In genomic region chr1:205528446-205528886, GRCh38 we compare ENCODE assay signal across 17 cellular contexts. TPM values are rescaled to one million over a fixed set of nuclear protein-coding genes. Genes with fewer than 3 reads are reported as not detected.
A peak's percentile ranks its signal among the peaks of the same experiment; 100 is the strongest.
DNase-seq lines count a peak whose midpoint lies in the region; TF ChIP-seq lines count a peak whose summit lies in the region.
"Had no signal": no experiment of that assay in that cellular context is flagged by ENCODE, and none has a peak within 500 bp of the region (broad histone marks: within the 10 kb centered on the region; RNA-seq: fewer than 3 reads in every experiment).

No MANE protein-coding gene starts in this region.

- H3K14ac ChIP-seq in H9 (ENCODE audit: insufficient read depth, low read length), result no peak overlapping the region

- H3K18ac ChIP-seq in H9 (ENCODE audit: insufficient read length, low read depth, low read length), result no peak overlapping the region

- no peaks in the 10 kb centered on the region for H3K36me3 ChIP-seq in A673 (ENCODE audit: insufficient read depth, low read length, poor library complexity, severe bottlenecking)
- no peaks in the 10 kb centered on the region for H3K36me3 ChIP-seq in SK-N-MC (ENCODE audit: insufficient read depth, low read length)
- peaks cover 44 to 87% (median 53%) of the 10 kb centered on the region in 3 donors for H3K36me3 ChIP-seq in tibial artery
- H3K36me3 ChIP-seq: cardiac muscle cell, ovary had no signal

- H3K56ac ChIP-seq in H9 (ENCODE audit: insufficient read length, low read depth, low read length), result no peak overlapping the region

- no peak overlapping the region for H4K91ac ChIP-seq in H9 (ENCODE audit: insufficient read length, low read depth, low read length)

- H2BK20ac ChIP-seq in H9 (ENCODE audit: low read depth, low read length, poor library complexity, severe bottlenecking), result no peak overlapping the region

- intact Hi-C loops in A673 (cut with micrococcal nuclease; ENCODE audit: unreplicated experiment) (loop anchor here (2.0 kb wide), 2 partner anchors 104 to 182 kb away; partner anchors contain the start of gene ELK4), Calu3 (cut with micrococcal nuclease; ENCODE audit: unreplicated experiment) (loop anchor here (5.0 kb wide), 1 partner anchor 64 kb away; no protein-coding TSS in a partner anchor), tibial artery (cut with DNase I; ENCODE audit: low total_unique reads) (loop anchor here (5.0 kb wide), 1 partner anchor 129 kb away; no protein-coding TSS in a partner anchor)

- peak overlapping the region; percentile 8 for H3K4me2 ChIP-seq in H9 (ENCODE audit: insufficient read depth, insufficient read length, low read length)

- H3K27me3 ChIP-seq in A673 (replicated peaks; ENCODE audit: insufficient read depth, low read depth, low read length, poor library complexity) (no peaks in the 10 kb centered on the region), H9 (ENCODE audit: insufficient read depth, low read length) (no peaks in the 10 kb centered on the region), tibial artery (no peaks in the 10 kb centered on the region)
- H3K27me3 ChIP-seq: cardiac muscle cell, ovary had no signal

- H3K9me3 Mint-ChIP-seq in H9 (no peaks in the 10 kb centered on the region), osteocyte (ENCODE audit: unreplicated experiment) (no peaks in the 10 kb centered on the region), Calu3 (ENCODE audit: low read depth, unreplicated experiment) (no peaks in the 10 kb centered on the region)
- H3K9me3 Mint-ChIP-seq: activated CD4-positive, alpha-beta T cell treated with anti-CD3 and anti-CD28 coated beads, Interleukin-2, amount 10 ng/mL, durations not matched to agents 24 days and 14 days; activated naive CD4-positive, alpha-beta T cell treated with anti-CD3 and anti-CD28 coated beads, Interleukin-2, amount 50 U/mL, for 24 hours; immature natural killer cell; mesothelial cell of epicardium; stimulated activated naive CD8-positive, alpha-beta T cell treated with anti-CD3 and anti-CD28 coated beads, Interleukin-15, amount 100 ng/mL, for 72 hours; T-helper 1 cell treated with Interleukin-12 subunit alpha and Interleukin-12 subunit beta and Interleukin-4 antibody, amounts not matched to agents 30 μg/mL and 1 μg/mL, for 36 hours had no signal

- H3K4ac ChIP-seq in H9 (ENCODE audit: low read depth, low read length), result no peak overlapping the region

- TF ChIP-seq CTCF in A673 (conservative IDR thresholded peaks at IDR 0.05; ENCODE audit: low read depth, low read length) (no peak), H9 (conservative IDR thresholded peaks at IDR 0.05) (no peak), osteocyte (IDR thresholded peaks at IDR 0.05) (no peak), Calu3 (IDR thresholded peaks at IDR 0.05; ENCODE audit: unreplicated experiment) (no peak), tibial artery (IDR thresholded peaks at IDR 0.05) (no peak)

- H3T11ph ChIP-seq in H9 (ENCODE audit: low read length), result no peak overlapping the region

- H4K5ac ChIP-seq in H9 (ENCODE audit: insufficient read length, low read depth, low read length), result no peak overlapping the region

- H3K27ac ChIP-seq in A673 (ENCODE audit: low read depth, low read length, poor library complexity, severe bottlenecking) (no peak overlapping the region), H9 (ENCODE audit: insufficient read length, low read depth, low read length) (no peak overlapping the region), SK-N-MC (no peak overlapping the region), tibial artery (no peak overlapping the region)
- H3K27ac ChIP-seq: cardiac muscle cell, ovary had no signal

- no peak overlapping the region for H2BK15ac ChIP-seq in H9 (ENCODE audit: low read depth, low read length)

- H3K36me3 Mint-ChIP-seq in H9 (ENCODE audit: insufficient read depth in 1 of 3, low read depth in 3 of 3), result peaks cover 23 to 71% (median 42%) of the 10 kb centered on the region in 3 experiments; a peak in 6 of 7 replicates
- H3K36me3 Mint-ChIP-seq in osteocyte (ENCODE audit: unreplicated experiment), result no peaks in the 10 kb centered on the region
- peaks cover 10% of the 10 kb centered on the region for H3K36me3 Mint-ChIP-seq in Calu3 (ENCODE audit: insufficient read depth, unreplicated experiment)
- H3K36me3 Mint-ChIP-seq: activated naive CD4-positive, alpha-beta T cell treated with anti-CD3 and anti-CD28 coated beads, Interleukin-2, amount 50 U/mL, for 24 hours; immature natural killer cell had no signal

- WGBS in H9 (ENCODE audit: extremely low coverage, insufficient read length, low lambda C conversion rate), result no CpG with 5 or more reads among the region's 9 CpGs

- CTCF ChIA-PET in A673 (lab: Charles Lee), result interaction anchor here (0.7 to 2.3 kb wide), 5 partner anchors 43 to 449 kb away, joined by 3 to 49 read pairs (median 3); partner anchors contain the start of gene ELK4
- CTCF ChIA-PET in Calu3 (lab: Charles Lee), result interaction anchor here (0.8 to 1.8 kb wide), 7 partner anchors 9 to 130 kb away, joined by 3 to 35 read pairs (median 7); partner anchors contain the start of gene ELK4

- no peak overlapping the region for H3K27ac Mint-ChIP-seq in H9
- H3K27ac Mint-ChIP-seq in osteocyte (ENCODE audit: unreplicated experiment), result no peak overlapping the region
- no peak overlapping the region for H3K27ac Mint-ChIP-seq in Calu3 (ENCODE audit: unreplicated experiment)
- H3K27ac Mint-ChIP-seq: activated CD4-positive, alpha-beta T cell treated with anti-CD3 and anti-CD28 coated beads, Interleukin-2, amount 10 ng/mL, durations not matched to agents 24 days and 14 days; activated naive CD4-positive, alpha-beta T cell treated with anti-CD3 and anti-CD28 coated beads, Interleukin-2, amount 50 U/mL, for 24 hours; immature natural killer cell; mesothelial cell of epicardium; T-helper 1 cell treated with Interleukin-12 subunit alpha and Interleukin-12 subunit beta and Interleukin-4 antibody, amounts not matched to agents 30 μg/mL and 1 μg/mL, for 36 hours had no signal

- H3K23me2 ChIP-seq in H9 (ENCODE audit: insufficient read length, low read depth, low read length, poor library complexity, severe bottlenecking), result no peaks in the 10 kb centered on the region

- no peak overlapping the region for H2BK120ac ChIP-seq in H9 (ENCODE audit: low read depth, low read length, poor library complexity, severe bottlenecking)

- H3K4me3 ChIP-seq in A673 (ENCODE audit: low read depth, low read length, poor library complexity, severe bottlenecking) (peak overlapping the region; percentile 32), SK-N-MC (peak overlapping the region; percentile 17; the same call in 1 of the 2 replicates), iPS-18c (ENCODE audit: insufficient read depth, low read depth, low read length) (peak overlapping the region; percentile 4; the same call in 1 of the 2 replicates), tibial artery (no peak overlapping the region)
- H3K4me3 ChIP-seq: cardiac muscle cell, ovary had no signal

- H2AK5ac ChIP-seq in H9 (ENCODE audit: insufficient read length, low read length), result no peak overlapping the region

- no peak overlapping the region for H4K8ac ChIP-seq in H9 (replicated peaks; ENCODE audit: insufficient read length, low read depth, low read length)

- H3K9me3 ChIP-seq in A673 (ENCODE audit: low read depth, low read length, poor library complexity, severe bottlenecking) (no peaks in the 10 kb centered on the region), H9 (ENCODE audit: control insufficient read depth, low read depth, low read length) (no peaks in the 10 kb centered on the region), SK-N-MC (ENCODE audit: low read depth, low read length) (no peaks in the 10 kb centered on the region), iPS-18c (ENCODE audit: control insufficient read depth, insufficient read depth, low read length) (no peaks in the 10 kb centered on the region), tibial artery (no peaks in the 10 kb centered on the region)
- H3K9me3 ChIP-seq: ovary had no signal

- DNase-seq in A673 (ENCODE audit: low spot score) (peak; percentile 51), H9 (no peak), SK-N-MC (ENCODE audit: low read depth, low spot score) (no peak), osteocyte (ENCODE audit: extremely low spot score, unreplicated experiment) (no peak), Calu3 (no peak), tibial artery (no peak), HuH-7 (ENCODE audit: low spot score) (no peak)
- DNase-seq: NCI-H2227 treated with DMSO at 0.1 percent for 48 hours had no signal

- H2BK12ac ChIP-seq in H9 (ENCODE audit: insufficient read length, low read depth, low read length), result no peak overlapping the region

- peak overlapping the region in 1 of 2 experiments; percentile 44; a peak in 1 of 5 replicates for H3K4me3 Mint-ChIP-seq in H9
- H3K4me3 Mint-ChIP-seq in osteocyte (ENCODE audit: unreplicated experiment), result no peak overlapping the region
- no peak overlapping the region for H3K4me3 Mint-ChIP-seq in Calu3 (ENCODE audit: low read depth, unreplicated experiment)
- H3K4me3 Mint-ChIP-seq: mesothelial cell of epicardium had no signal

- H3K23ac ChIP-seq in H9 (ENCODE audit: insufficient read length, low read depth, low read length), result no peak overlapping the region

- no peak overlapping the region for H2AFZ ChIP-seq in H9 (ENCODE audit: low read length)

- H3K27me3 Mint-ChIP-seq in H9 (ENCODE audit: low read depth) (no peaks in the 10 kb centered on the region; the same call in 1 of the 2 replicates), osteocyte (ENCODE audit: unreplicated experiment) (peaks cover 14% of the 10 kb centered on the region), Calu3 (ENCODE audit: unreplicated experiment) (no peaks in the 10 kb centered on the region)
- H3K27me3 Mint-ChIP-seq: activated naive CD4-positive, alpha-beta T cell treated with anti-CD3 and anti-CD28 coated beads, Interleukin-2, amount 50 U/mL, for 24 hours had no signal

- H3K79me2 ChIP-seq in H9 (ENCODE audit: insufficient read depth, low read length), result no peaks in the 10 kb centered on the region

- H3K4me1 ChIP-seq in A673 (ENCODE audit: insufficient read depth, low read length, poor library complexity, severe bottlenecking) (peaks cover 13% of the 10 kb centered on the region), H9 (ENCODE audit: insufficient read depth, low read length) (no peaks in the 10 kb centered on the region), tibial artery (peaks cover 0 to 5% (median 2%) of the 10 kb centered on the region in 4 donors)

- no peaks in the 10 kb centered on the region for H4K20me1 ChIP-seq in H9 (ENCODE audit: control insufficient read depth, insufficient read depth, insufficient read length)

- H2BK5ac ChIP-seq in H9 (ENCODE audit: insufficient read length, low read length), result no peak overlapping the region

- POLR2A ChIA-PET in A673 (lab: Charles Lee; ENCODE audit: low non-redundant PET), result no interaction called here

- H3K4me1 Mint-ChIP-seq in H9, result peaks cover 11 to 22% of the 10 kb centered on the region in 2 experiments
- H3K4me1 Mint-ChIP-seq in osteocyte (ENCODE audit: unreplicated experiment), result peaks cover 6% of the 10 kb centered on the region
- no peaks in the 10 kb centered on the region for H3K4me1 Mint-ChIP-seq in Calu3 (ENCODE audit: low read depth, unreplicated experiment)

- no peaks in the 10 kb centered on the region for H3K79me1 ChIP-seq in H9 (ENCODE audit: insufficient read depth, low read depth, low read length, poor library complexity, severe bottlenecking)

- no peak overlapping the region for H3K9ac ChIP-seq in H9 (ENCODE audit: extremely low read depth, insufficient read length, low read length)
- H3K9ac ChIP-seq in SK-N-MC (ENCODE audit: insufficient read length), result no peak overlapping the region

- no TSS peak for BruUV-seq in A673 (replicated peaks; lab: Mats Ljungman, UMichigan)
- BruUV-seq in Calu3 (replicated peaks; lab: Mats Ljungman, UMichigan), result no TSS peak

RNA-seq across cellular contexts. Expression of gene CDK18, which starts 24.0 kb away (rescaled TPM):
- total RNA-seq in A673 (2021) (9.2 and 29.3 TPM in 2 replicates), H9 (2021) (34.6 and 38.5 TPM in 2 replicates), osteocyte (3.0 and 4.5 TPM in 2 replicates), Calu3 (2022) (42.1 and 44.0 TPM in 2 replicates)

Comparison
In these comparisons a context has a peak if more than half of its experiments do, and no peak if none do; other contexts are left out.
1. H3K4me3 ChIP-seq: peak in A673 (single experiment), SK-N-MC (single experiment) and iPS-18c (single experiment); none in tibial artery (0 of 2).